18 cellular contexts compared by ENCODE assay signal in genomic region chr16:7364054-7364407, GRCh38. TPM values are rescaled to one million over a fixed set of nuclear protein-coding genes. Genes with fewer than 3 reads are reported as not detected.
DNase-seq lines count a peak whose midpoint lies in the region; ATAC-seq and TF ChIP-seq lines count a peak whose summit lies in the region.
"Had no signal": no experiment of that assay in that cellular context is flagged by ENCODE, and none has a peak within 500 bp of the region (broad histone marks: within the 10 kb centered on the region; RNA-seq: fewer than 3 reads in every experiment).

No MANE protein-coding gene starts in this region.

- intact Hi-C loops in psoas muscle (cut with DNase I): no loop called here

- H3K27ac ChIP-seq in right atrium auricular region (peak overlapping the region; percentile 62 to 80), psoas muscle (peak overlapping the region; percentile 83)
- H3K27ac ChIP-seq: 22Rv1, Peyer's patch had no signal

- H3K27me3 ChIP-seq in right atrium auricular region: no peaks in the 10 kb centered on the region
- H3K27me3 ChIP-seq in psoas muscle (ENCODE audit: insufficient read depth in 3 of 3, low read length in 2 of 3): no peaks in the 10 kb centered on the region
- H3K27me3 ChIP-seq: BE2C, Peyer's patch had no signal

- H3K4me3 ChIP-seq in right atrium auricular region: no peak overlapping the region
- H3K4me3 ChIP-seq in psoas muscle: peak overlapping the region; percentile 49
- H3K4me3 ChIP-seq: Peyer's patch had no signal

- ATAC-seq in psoas muscle: peak; percentile 59 to 68 (median 64)
- no peak for ATAC-seq in HG03039 (IDR thresholded peaks at IDR 0.05; ENCODE audit: unreplicated experiment)

- H3K9me3 ChIP-seq in right atrium auricular region (no peaks in the 10 kb centered on the region), psoas muscle (no peaks in the 10 kb centered on the region)
- H3K9me3 ChIP-seq: BE2C, Peyer's patch had no signal

- WGBS in psoas muscle, 3 donors: 4 to 22% (median 7%) methylated on average over 6 of the region's 6 CpGs

- H3K4me1 ChIP-seq in right atrium auricular region (peaks cover 0 to 25% of the 10 kb centered on the region in 2 donors), psoas muscle (peaks cover 78% of the 10 kb centered on the region)
- H3K4me1 ChIP-seq: BE2C, Peyer's patch had no signal

- H3K36me3 ChIP-seq in right atrium auricular region: no peaks in the 10 kb centered on the region
- H3K36me3 ChIP-seq in psoas muscle (ENCODE audit: insufficient read depth in 1 of 2, low read depth in 1 of 2): peaks cover 0 to 12% of the 10 kb centered on the region in 2 donors
- H3K36me3 ChIP-seq: BE2C, Peyer's patch had no signal

- TF ChIP-seq CTCF in right atrium auricular region (IDR thresholded peaks at IDR 0.05) (no peak), psoas muscle (IDR thresholded peaks at IDR 0.05) (no peak)

- DNase-seq in NCI-H1092 treated with DMSO at 0.1 percent for 48 hours (lab: John Stamatoyannopoulos, UW) (peak; percentile 79), NCI-H1092 (lab: John Stamatoyannopoulos, UW) (no peak), NCI-H2227 (lab: John Stamatoyannopoulos, UW; ENCODE audit: unreplicated experiment) (peak; percentile 36), right atrium auricular region (ENCODE audit: low spot score) (no peak), psoas muscle (no peak), globus pallidus (ENCODE audit: low spot score) (no peak), NOMO-1 treated with dmso at 0.1 percent for 144 hours (lab: John Stamatoyannopoulos, UW; ENCODE audit: unreplicated experiment) (no peak)
- DNase-seq: BE2C; CD4-positive, alpha-beta T cell; NCI-H1694; NCI-H2107; NCI-H526 treated with DMSO at 0.1 percent for 48 hours; Peyer's patch; SHP77 had no signal

RNA-seq across cellular contexts. Expression of gene RBFOX1, which starts 31.4 kb away (rescaled TPM):
- 10 to 100 TPM; 30.4 to 33.0 TPM for total RNA-seq in right atrium auricular region
- total RNA-seq in psoas muscle: 100 to 1,000 TPM; 113 to 141 (median 127) TPM
- polyA plus RNA-seq in psoas muscle: 10 to 100 TPM in 2 of 3 donors, 1 to 10 TPM in 1; 2.8 to 43.8 (median 40.1) TPM
- total RNA-seq: CD4-positive, alpha-beta T cell; MCF 10A had no signal
- polyA plus RNA-seq: AG04450 had no signal

Comparison
In these comparisons a context has a peak if more than half of its experiments do, and no peak if none do; other contexts are left out.
1. DNase-seq: peak in NCI-H1092 treated with DMSO at 0.1 percent for 48 hours (single experiment) and NCI-H2227 (single experiment); none in NCI-H1092 (single experiment), right atrium auricular region (single experiment), psoas muscle (0 of 2), globus pallidus (single experiment) and NOMO-1 treated with dmso at 0.1 percent for 144 hours (single experiment).